In genomic region chr7:115476666-115477065, GRCh38 we compare ENCODE assay signal across 7 cellular contexts.
A peak's percentile ranks its signal among the peaks of the same experiment; 100 is the strongest.
DNase-seq lines count a peak whose midpoint lies in the region; ATAC-seq and TF ChIP-seq lines count a peak whose summit lies in the region.

No MANE protein-coding gene starts in this region.

- peak; percentile 31 for DNase-seq in H9
- peak; percentile 99 for DNase-seq in NCI-H69 (lab: John Stamatoyannopoulos, UW)
- no peak for DNase-seq in fibroblast of pulmonary artery (ENCODE audit: low read depth)
- DNase-seq in sigmoid colon, result no peak
- no peak for DNase-seq in SW 1271 (lab: John Stamatoyannopoulos, UW)

- no peaks in the 10 kb centered on the region for H3K79me1 ChIP-seq in H9 (ENCODE audit: insufficient read depth, low read depth, low read length, poor library complexity, severe bottlenecking)

- no peak overlapping the region for H2AFZ ChIP-seq in H9 (ENCODE audit: low read length)

- H4K20me1 ChIP-seq in H9 (ENCODE audit: control insufficient read depth, insufficient read depth, insufficient read length), result no peaks in the 10 kb centered on the region

- H3T11ph ChIP-seq in H9 (ENCODE audit: low read length), result no peak overlapping the region

- no peaks in the 10 kb centered on the region for H3K9me3 Mint-ChIP-seq in H9

- no peaks in the 10 kb centered on the region for H3K36me3 Mint-ChIP-seq in H9 (ENCODE audit: insufficient read depth in 1 of 3, low read depth in 3 of 3)

- peak overlapping the region; percentile 71 to 82 for H3K4me3 Mint-ChIP-seq in H9

- no peak overlapping the region for H3K23ac ChIP-seq in H9 (ENCODE audit: insufficient read length, low read depth, low read length)

- no peak overlapping the region for H3K4ac ChIP-seq in H9 (ENCODE audit: low read depth, low read length)

- no peak overlapping the region for H3K18ac ChIP-seq in H9 (ENCODE audit: insufficient read length, low read depth, low read length)

- no peaks in the 10 kb centered on the region for H3K36me3 ChIP-seq in sigmoid colon

- H4K8ac ChIP-seq in H9 (replicated peaks; ENCODE audit: insufficient read length, low read depth, low read length), result no peak overlapping the region

- peak overlapping the region; percentile 50 for H3K4me3 ChIP-seq in fibroblast of pulmonary artery (replicated peaks; ENCODE audit: low read depth, low read length)
- H3K4me3 ChIP-seq in sigmoid colon, result peak overlapping the region; percentile 38 to 59 (median 53)

- no peak overlapping the region for H3K9ac ChIP-seq in H9 (ENCODE audit: extremely low read depth, insufficient read length, low read length)

- H2BK5ac ChIP-seq in H9 (ENCODE audit: insufficient read length, low read length), result no peak overlapping the region

- no peak overlapping the region for H3K14ac ChIP-seq in H9 (ENCODE audit: insufficient read depth, low read length)

- peak overlapping the region; percentile 84 for H3K4me2 ChIP-seq in H9 (ENCODE audit: insufficient read depth, insufficient read length, low read length)

- H3K23me2 ChIP-seq in H9 (ENCODE audit: insufficient read length, low read depth, low read length, poor library complexity, severe bottlenecking), result peaks cover 10% of the 10 kb centered on the region

- no peak overlapping the region for H3K27ac Mint-ChIP-seq in H9

- TF ChIP-seq CTCF in H9 (conservative IDR thresholded peaks at IDR 0.05) (no peak), fibroblast of pulmonary artery (IDR thresholded peaks at IDR 0.05; ENCODE audit: low read length, missing control alignments) (no peak), sigmoid colon (IDR thresholded peaks at IDR 0.05) (no peak)

- H2AK5ac ChIP-seq in H9 (ENCODE audit: insufficient read length, low read length), result no peak overlapping the region

- H3K4me1 ChIP-seq in H9 (ENCODE audit: insufficient read depth, low read length), result no peaks in the 10 kb centered on the region; the same call in 1 of the 2 replicates
- H3K4me1 ChIP-seq in sigmoid colon, result peaks cover 0 to 9% (median 0%) of the 10 kb centered on the region in 4 donors

- H4K5ac ChIP-seq in H9 (ENCODE audit: insufficient read length, low read depth, low read length), result no peak overlapping the region

- H2BK12ac ChIP-seq in H9 (ENCODE audit: insufficient read length, low read depth, low read length), result no peak overlapping the region

- TF ChIP-seq EP300 in sigmoid colon (IDR thresholded peaks at IDR 0.05), result no peak

- ATAC-seq in HG02938 (IDR thresholded peaks at IDR 0.05; ENCODE audit: unreplicated experiment), result no peak
- ATAC-seq in activated CD4-positive, CD25-positive, alpha-beta regulatory T cell treated with anti-CD3 and anti-CD28 coated beads, Interleukin-2, amount 50 U/mL, for 24 hours, result no peak

- peaks cover 43% of the 10 kb centered on the region for H3K27me3 Mint-ChIP-seq in H9 (ENCODE audit: low read depth)

- H3K27me3 ChIP-seq in H9 (ENCODE audit: insufficient read depth, low read length) (no peaks in the 10 kb centered on the region), sigmoid colon (no peaks in the 10 kb centered on the region)

- H3K79me2 ChIP-seq in H9 (ENCODE audit: insufficient read depth, low read length), result no peaks in the 10 kb centered on the region

- H3K56ac ChIP-seq in H9 (ENCODE audit: insufficient read length, low read depth, low read length), result no peak overlapping the region

- H3K27ac ChIP-seq in H9 (ENCODE audit: insufficient read length, low read depth, low read length), result no peak overlapping the region
- peak overlapping the region in 3 of 4 donors; percentile 61 to 81 (median 71) for H3K27ac ChIP-seq in sigmoid colon

- intact Hi-C loops in sigmoid colon (cut with DNase I), result no loop called here

- no peak overlapping the region for H4K91ac ChIP-seq in H9 (ENCODE audit: insufficient read length, low read depth, low read length)

- H2BK20ac ChIP-seq in H9 (ENCODE audit: low read depth, low read length, poor library complexity, severe bottlenecking), result no peak overlapping the region

- no peak overlapping the region for H2BK15ac ChIP-seq in H9 (ENCODE audit: low read depth, low read length)

- H3K4me1 Mint-ChIP-seq in H9, result peaks cover 18 to 21% of the 10 kb centered on the region in 2 experiments

- no peak for TF ChIP-seq POLR2A in sigmoid colon (IDR thresholded peaks at IDR 0.05)

- no peak overlapping the region for H2BK120ac ChIP-seq in H9 (ENCODE audit: low read depth, low read length, poor library complexity, severe bottlenecking)

- WGBS in H9 (ENCODE audit: extremely low coverage, insufficient read length, low lambda C conversion rate), result no CpG with 5 or more reads among the region's 6 CpGs
- WGBS in sigmoid colon, 2 donors, result 12 to 14% methylated on average over 6 of the region's 6 CpGs

- H3K9me3 ChIP-seq in H9 (ENCODE audit: control insufficient read depth, low read depth, low read length), result no peaks in the 10 kb centered on the region
- no peaks in the 10 kb centered on the region for H3K9me3 ChIP-seq in sigmoid colon

Comparison
In these comparisons a context has a peak if more than half of its experiments do, and no peak if none do; other contexts are left out.
1. DNase-seq: peak in H9 (single experiment) and NCI-H69 (single experiment); none in fibroblast of pulmonary artery (single experiment), sigmoid colon (single experiment) and SW 1271 (0 of 2).